Comparison of ENCODE assay signal across 9 cellular contexts in genomic region chr3:71244153-71245051, GRCh38.
DNase-seq lines count a peak whose midpoint lies in the region; ATAC-seq and TF ChIP-seq lines count a peak whose summit lies in the region.
"Had no signal": no experiment of that assay in that cellular context is flagged by ENCODE, and none has a peak within 500 bp of the region (broad histone marks: within the 10 kb centered on the region; RNA-seq: fewer than 3 reads in every experiment).

No MANE protein-coding gene starts in this region.

- peak overlapping the region; percentile 13; the same call in 1 of the 2 replicates for H3K4me3 ChIP-seq in HUES6 (ENCODE audit: low read depth, low read length)
- peak overlapping the region; percentile 4 to 35 for H3K4me3 ChIP-seq in cardiac fibroblast (replicated peaks in 1 of 2; ENCODE audit: low read depth in 2 of 2, low read length in 2 of 2)
- no peak overlapping the region for H3K4me3 ChIP-seq in left lung
- peak overlapping the region; percentile 66 to 75 for H3K4me3 ChIP-seq in stomach smooth muscle (ENCODE audit: low read length in 2 of 2)

- TF ChIP-seq CTCF in cardiac fibroblast (IDR thresholded peaks at IDR 0.05; ENCODE audit: low read depth, low read length) (no peak), left lung (IDR thresholded peaks at IDR 0.05) (no peak)

- no peaks in the 10 kb centered on the region for H3K36me3 ChIP-seq in HUES6 (ENCODE audit: control insufficient read depth, insufficient read depth, low read length)
- no peaks in the 10 kb centered on the region for H3K36me3 ChIP-seq in left lung
- H3K36me3 ChIP-seq in stomach smooth muscle (ENCODE audit: control insufficient read depth in 2 of 2, insufficient read depth in 2 of 2, low read length in 2 of 2): no peaks in the 10 kb centered on the region

- H3K9me3 ChIP-seq in HUES6 (ENCODE audit: control insufficient read depth, insufficient read depth, low read depth, low read length) (no peaks in the 10 kb centered on the region), left lung (no peaks in the 10 kb centered on the region), stomach smooth muscle (ENCODE audit: control insufficient read depth in 2 of 2, low read length in 2 of 2) (no peaks in the 10 kb centered on the region)

- H3K27me3 ChIP-seq in HUES6 (ENCODE audit: control insufficient read depth, insufficient read depth, low read length) (no peaks in the 10 kb centered on the region), left lung (no peaks in the 10 kb centered on the region), stomach smooth muscle (ENCODE audit: control insufficient read depth in 1 of 2, insufficient read depth in 2 of 2, low read length in 2 of 2) (no peaks in the 10 kb centered on the region)

- H3K4me1 ChIP-seq in HUES6 (ENCODE audit: control insufficient read depth, insufficient read depth, low read length): peaks cover 66% of the 10 kb centered on the region
- peaks cover 2 to 36% of the 10 kb centered on the region in 2 donors for H3K4me1 ChIP-seq in left lung
- peaks cover 39% of the 10 kb centered on the region for H3K4me1 ChIP-seq in stomach smooth muscle (ENCODE audit: control insufficient read depth, insufficient read depth, low read length)

- H3K9ac ChIP-seq in HUES6 (ENCODE audit: low read length) (no peak overlapping the region), stomach smooth muscle (ENCODE audit: low read length in 2 of 2) (peak overlapping the region; percentile 68 to 76)

- H3K27ac ChIP-seq in HUES6 (ENCODE audit: low read depth, low read length): no peak overlapping the region; the same call in 1 of the 2 replicates
- H3K27ac ChIP-seq in left lung: peak overlapping the region; percentile 1 to 49
- H3K27ac ChIP-seq in stomach smooth muscle (ENCODE audit: low read length): peak overlapping the region; percentile 85

- DNase-seq in cardiac fibroblast (ENCODE audit: low read depth in 2 of 2) (peak; percentile 78 to 86), left lung (no peak)
- DNase-seq: foreskin melanocyte, SW 1271 had no signal

- ATAC-seq in left lung: peak; percentile 33
- no peak for ATAC-seq in HG03565 (IDR thresholded peaks at IDR 0.05; ENCODE audit: unreplicated experiment)
- ATAC-seq in GM21526 (IDR thresholded peaks at IDR 0.05; ENCODE audit: low FRiP score, unreplicated experiment): no peak
- ATAC-seq in GM19328 (IDR thresholded peaks at IDR 0.05; ENCODE audit: unreplicated experiment): no peak

- intact Hi-C loops in left lung (cut with DNase I): no loop called here

Comparison
In these comparisons a context has a peak if more than half of its experiments do, and no peak if none do; other contexts are left out.
1. H3K4me3 ChIP-seq: peak in HUES6 (single experiment), cardiac fibroblast (2 of 2) and stomach smooth muscle (2 of 2); none in left lung (0 of 2).
2. DNase-seq: peak in cardiac fibroblast (2 of 2); none in left lung (0 of 2).